Comparison of ENCODE assay signal across 14 cellular contexts in genomic region chr21:45949928-45950739, GRCh38. TPM values are rescaled to one million over a fixed set of nuclear protein-coding genes. Genes with fewer than 3 reads are reported as not detected.
DNase-seq lines count a peak whose midpoint lies in the region; ATAC-seq and TF ChIP-seq lines count a peak whose summit lies in the region.
"Had no signal": no experiment of that assay in that cellular context is flagged by ENCODE, and none has a peak within 500 bp of the region (broad histone marks: within the 10 kb centered on the region; RNA-seq: fewer than 3 reads in every experiment).

No MANE protein-coding gene starts in this region.

- H3K27ac ChIP-seq in GM23248: peak overlapping the region; percentile 23; the same call in 1 of the 2 replicates
- no peak overlapping the region for H3K27ac ChIP-seq in RWPE2 (ENCODE audit: poor library complexity, severe bottlenecking)
- H3K27ac ChIP-seq in right cardiac atrium (ENCODE audit: low read length): no peak overlapping the region
- no peak overlapping the region for H3K27ac ChIP-seq in spleen

- TF ChIP-seq CTCF in RWPE2 (IDR thresholded peaks at IDR 0.05; ENCODE audit: poor library complexity, severe bottlenecking): no peak
- no peak for TF ChIP-seq CTCF in spleen (IDR thresholded peaks at IDR 0.05 in 8 of 11, conservative IDR thresholded peaks at IDR 0.05 in 3 of 11)
- no peak for TF ChIP-seq CTCF in GM20000 (IDR thresholded peaks at IDR 0.05; ENCODE audit: extremely low read depth, missing control alignments)

- H3K4me2 ChIP-seq in GM23248 (ENCODE audit: unreplicated experiment): peak overlapping the region; percentile 71
- H3K4me2 ChIP-seq: GM23338 had no signal

- ATAC-seq in RWPE2 (ENCODE audit: low read depth) (peak; percentile 30; the same call in 2 of the 3 replicates), right cardiac atrium (peak; percentile 3 to 5)
- no peak for ATAC-seq in activated CD8-positive, alpha-beta memory T cell treated with anti-CD3 and anti-CD28 coated beads, Interleukin-2, amount 10 ng/mL, durations not matched to agents 7 days and 5 days
- ATAC-seq: activated CD8-positive, alpha-beta T cell treated with anti-CD3 and anti-CD28 coated beads for 36 hours had no signal

- CTCF ChIA-PET in activated CD8-positive, alpha-beta memory T cell treated with anti-CD3 and anti-CD28 coated beads, Interleukin-2, amount 10 ng/mL, durations not matched to agents 7 days and 5 days (lab: Charles Lee): no interaction called here

- H3K36me3 ChIP-seq in GM23248 (ENCODE audit: low read depth) (no peaks in the 10 kb centered on the region), RWPE2 (ENCODE audit: low read depth) (no peaks in the 10 kb centered on the region), spleen (no peaks in the 10 kb centered on the region)

- 15 to 18% methylated on average over 32 to 35 of the region's 35 CpGs for WGBS in GM23248 (ENCODE audit: low coverage in 1 of 2, low lambda C conversion rate in 2 of 2, missing lambda C conversion rate in 2 of 2), 2 experiments
- 77% methylated on average over 35 of the region's 35 CpGs for WGBS in right cardiac atrium
- WGBS in spleen, 5 donors: 75 to 87% (median 81%) methylated on average over 25 to 35 of the region's 35 CpGs

- no peaks in the 10 kb centered on the region for H3K9me3 ChIP-seq in GM23248 (ENCODE audit: low read depth)
- no peaks in the 10 kb centered on the region for H3K9me3 ChIP-seq in RWPE2 (ENCODE audit: severe bottlenecking)
- H3K9me3 ChIP-seq in right cardiac atrium (ENCODE audit: control insufficient read depth, low read length): no peaks in the 10 kb centered on the region
- H3K9me3 ChIP-seq in spleen: no peaks in the 10 kb centered on the region

- in situ Hi-C loops in GM23248 (cut with MboI): no loop called here

- H4K20me1 ChIP-seq in GM23248 (ENCODE audit: insufficient read depth): no peaks in the 10 kb centered on the region

- H3K4me3 Mint-ChIP-seq in activated CD8-positive, alpha-beta memory T cell treated with anti-CD3 and anti-CD28 coated beads, Interleukin-2, amount 10 ng/mL, durations not matched to agents 7 days and 5 days: no peak overlapping the region
- H3K4me3 Mint-ChIP-seq: activated CD8-positive, alpha-beta T cell treated with anti-CD3 and anti-CD28 coated beads for 36 hours; GM23338 had no signal

- peaks cover 8% of the 10 kb centered on the region; the same call in 1 of the 2 replicates for H3F3A ChIP-seq in GM23248 (ENCODE audit: insufficient read depth)

- H3K27me3 Mint-ChIP-seq in activated CD8-positive, alpha-beta memory T cell treated with anti-CD3 and anti-CD28 coated beads, Interleukin-2, amount 10 ng/mL, durations not matched to agents 7 days and 5 days: peaks cover 4% of the 10 kb centered on the region

- no peak for TF ChIP-seq POLR2A in spleen (IDR thresholded peaks at IDR 0.05)

- H3K9ac ChIP-seq in GM23248: peak overlapping the region; percentile 61

- no peaks in the 10 kb centered on the region for H3K4me1 Mint-ChIP-seq in activated CD8-positive, alpha-beta memory T cell treated with anti-CD3 and anti-CD28 coated beads, Interleukin-2, amount 10 ng/mL, durations not matched to agents 7 days and 5 days

- H3K4me1 ChIP-seq in GM23248 (ENCODE audit: insufficient read depth) (peaks cover 25% of the 10 kb centered on the region), RWPE2 (ENCODE audit: insufficient read depth, poor library complexity, severe bottlenecking) (peaks cover 9% of the 10 kb centered on the region), right cardiac atrium (ENCODE audit: control insufficient read depth, insufficient read depth, low read length) (no peaks in the 10 kb centered on the region), spleen (peaks cover 0 to 3% (median 0%) of the 10 kb centered on the region in 6 donors)

- no peaks in the 10 kb centered on the region for H3K36me3 Mint-ChIP-seq in activated CD8-positive, alpha-beta memory T cell treated with anti-CD3 and anti-CD28 coated beads, Interleukin-2, amount 10 ng/mL, durations not matched to agents 7 days and 5 days

- H2AFZ ChIP-seq in GM23248: peak overlapping the region; percentile 54
- H2AFZ ChIP-seq: GM23338 had no signal

- no peaks in the 10 kb centered on the region for H3K79me2 ChIP-seq in GM23248 (ENCODE audit: insufficient read depth)

- no peaks in the 10 kb centered on the region for H3K9me2 ChIP-seq in GM23248 (ENCODE audit: insufficient read depth)

- H3K9me3 Mint-ChIP-seq in activated CD8-positive, alpha-beta memory T cell treated with anti-CD3 and anti-CD28 coated beads, Interleukin-2, amount 10 ng/mL, durations not matched to agents 7 days and 5 days (ENCODE audit: low read depth): no peaks in the 10 kb centered on the region
- H3K9me3 Mint-ChIP-seq: activated CD8-positive, alpha-beta T cell treated with anti-CD3 and anti-CD28 coated beads for 36 hours; GM23338 had no signal

- H3K27me3 ChIP-seq in GM23248 (replicated peaks; ENCODE audit: insufficient read depth) (no peaks in the 10 kb centered on the region), RWPE2 (ENCODE audit: insufficient read depth, poor library complexity, severe bottlenecking) (peaks cover 30% of the 10 kb centered on the region), right cardiac atrium (ENCODE audit: control insufficient read depth, insufficient read depth) (no peaks in the 10 kb centered on the region), spleen (replicated peaks in 1 of 7) (peaks cover 0 to 26% (median 4%) of the 10 kb centered on the region in 7 donors)

- intact Hi-C loops in right cardiac atrium (cut with DNase I): no loop called here
- intact Hi-C loops in spleen (cut with DNase I; ENCODE audit: low total_unique reads): no loop called here

- DNase-seq in GM23248 (peak; percentile 64), RWPE2 (ENCODE audit: low spot score) (peak; percentile 56), right cardiac atrium (peak in 1 of 3 donors; percentile 71), spleen (peak; percentile 66), hepatic stellate cell (ENCODE audit: low spot score) (no peak), GM20000 (ENCODE audit: low spot score) (no peak)
- DNase-seq in activated CD8-positive, alpha-beta memory T cell treated with anti-CD3 and anti-CD28 coated beads, Interleukin-2, amount 10 ng/mL, durations not matched to agents 7 days and 5 days: no peak
- DNase-seq: activated CD8-positive, alpha-beta T cell treated with anti-CD3 and anti-CD28 coated beads for 36 hours; GF-D8; kidney; NCI-H526 treated with DMSO at 0.1 percent for 48 hours; SHP77; stimulated activated CD4-positive, alpha-beta T cell treated with anti-CD3 and anti-CD28 coated beads, Interleukin-4, amount 100 ng/mL, for 1 hour had no signal

- peak overlapping the region; percentile 51 for H3K4me3 ChIP-seq in GM23248
- H3K4me3 ChIP-seq in RWPE2 (ENCODE audit: severe bottlenecking): no peak overlapping the region
- H3K4me3 ChIP-seq in right cardiac atrium (ENCODE audit: low read length): no peak overlapping the region
- no peak overlapping the region for H3K4me3 ChIP-seq in spleen
- H3K4me3 ChIP-seq: GM23338 had no signal

- H3K27ac Mint-ChIP-seq in activated CD8-positive, alpha-beta memory T cell treated with anti-CD3 and anti-CD28 coated beads, Interleukin-2, amount 10 ng/mL, durations not matched to agents 7 days and 5 days: no peak overlapping the region
- H3K27ac Mint-ChIP-seq: activated CD8-positive, alpha-beta T cell treated with anti-CD3 and anti-CD28 coated beads for 36 hours; GM23338 had no signal

RNA-seq across cellular contexts. Expression of gene COL6A1, which starts 31.4 kb away (rescaled TPM):
- 1,783 and 1,897 TPM in 2 replicates for total RNA-seq in GM23248 (2014; rRNA removed; shearing (Covaris generic))
- polyA plus RNA-seq in GM23248 (2016; fragmentation: Nextera tagmentation; extraction: Ambion mirVana) (685 and 707 TPM in 2 replicates), right cardiac atrium (165 TPM), spleen (100 to 1,000 TPM in 2 of 3 donors, 10 to 100 TPM in 1; 85.7 to 152 (median 119) TPM)
- total RNA-seq in right cardiac atrium (100 to 1,000 TPM; 112 to 192 (median 171) TPM), spleen (100 to 1,000 TPM in 6 of 7 donors, 10 to 100 TPM in 1; 76.5 to 190 (median 139) TPM)
- 1 to 10 TPM in 1 of 2 experiments, under 1 TPM in 1; 0.12 to 5.4 TPM for total RNA-seq in activated CD8-positive, alpha-beta memory T cell treated with anti-CD3 and anti-CD28 coated beads, Interleukin-2, amount 10 ng/mL, durations not matched to agents 7 days and 5 days

Comparison
In these comparisons a context has a peak if more than half of its experiments do, and no peak if none do; other contexts are left out.
1. DNase-seq: peak in GM23248 (single experiment), RWPE2 (single experiment) and spleen (single experiment); none in hepatic stellate cell (single experiment), activated CD8-positive, alpha-beta memory T cell treated with anti-CD3 and anti-CD28 coated beads, Interleukin-2, amount 10 ng/mL, durations not matched to agents 7 days and 5 days (single experiment) and GM20000 (single experiment).
2. RNA of gene COL6A1, which starts 31.4 kb away (total RNA-seq): 1,783 to 1,897 TPM in GM23248, 112 to 192 TPM in right cardiac atrium and 76.5 to 190 TPM in spleen; 0.12 to 5.4 TPM in activated CD8-positive, alpha-beta memory T cell treated with anti-CD3 and anti-CD28 coated beads, Interleukin-2, amount 10 ng/mL, durations not matched to agents 7 days and 5 days; every median in the first group is over 10 times any median in the second.